Comparison of ENCODE assay signal across 1 cellular context in the genomic region with DNA sequence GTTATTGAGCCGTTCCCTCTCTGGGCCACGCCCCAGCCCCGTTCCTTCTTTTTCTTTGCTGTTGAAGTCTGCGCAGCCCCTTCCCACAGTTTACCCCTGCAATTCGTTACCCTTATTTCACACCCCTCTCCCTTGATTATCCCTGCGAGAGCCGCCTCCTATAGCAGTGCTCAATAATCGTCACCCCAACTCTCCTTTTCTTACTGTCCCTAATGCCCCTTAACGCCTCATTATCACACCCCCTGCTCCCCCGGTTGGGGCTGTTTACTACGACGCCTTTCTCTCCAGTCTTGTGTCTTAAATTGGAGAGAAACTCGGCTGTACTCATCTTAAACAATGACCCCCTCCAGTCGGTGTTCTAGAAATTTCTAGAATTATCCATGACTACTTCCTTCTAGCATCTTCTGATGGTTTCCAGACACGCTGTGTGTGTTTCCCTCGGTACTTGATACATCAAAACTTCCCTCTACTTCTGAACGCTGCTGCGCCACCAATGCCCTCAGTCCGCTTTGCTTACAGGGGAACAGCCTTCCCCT.
TF ChIP-seq lines count a peak whose summit lies in the region.

No MANE protein-coding gene starts in this region.

TF ChIP-seq in K562, 482 proteins besides CTCF, POLR2A, EP300 and RAD21 (continued from another document and continues in another):
- TF ChIP-seq ETV6 (IDR thresholded peaks at IDR 0.05; ENCODE audit: borderline replicate concordance in 1 of 2, low read depth in 2 of 2, low read length in 1 of 2): no peak
- TF ChIP-seq ETV6 (CRISPR knock-in tag; IDR thresholded peaks at IDR 0.05; ENCODE audit: borderline replicate concordance): no peak
- TF ChIP-seq RFX1 (IDR thresholded peaks at IDR 0.05): 0 out of 2 replicates have a peak, but pooled peaks have one; percentile 6
- TF ChIP-seq LARP7 (IDR thresholded peaks at IDR 0.05): no peak
- TF ChIP-seq PTBP1 (IDR thresholded peaks at IDR 0.05; ENCODE audit: low read depth, low read length): no peak
- TF ChIP-seq RAD51 (IDR thresholded peaks at IDR 0.05; ENCODE audit: borderline replicate concordance, low read depth): 0 out of 2 replicates have a peak, but pooled peaks have one; percentile 3
- TF ChIP-seq, protein P1, sequence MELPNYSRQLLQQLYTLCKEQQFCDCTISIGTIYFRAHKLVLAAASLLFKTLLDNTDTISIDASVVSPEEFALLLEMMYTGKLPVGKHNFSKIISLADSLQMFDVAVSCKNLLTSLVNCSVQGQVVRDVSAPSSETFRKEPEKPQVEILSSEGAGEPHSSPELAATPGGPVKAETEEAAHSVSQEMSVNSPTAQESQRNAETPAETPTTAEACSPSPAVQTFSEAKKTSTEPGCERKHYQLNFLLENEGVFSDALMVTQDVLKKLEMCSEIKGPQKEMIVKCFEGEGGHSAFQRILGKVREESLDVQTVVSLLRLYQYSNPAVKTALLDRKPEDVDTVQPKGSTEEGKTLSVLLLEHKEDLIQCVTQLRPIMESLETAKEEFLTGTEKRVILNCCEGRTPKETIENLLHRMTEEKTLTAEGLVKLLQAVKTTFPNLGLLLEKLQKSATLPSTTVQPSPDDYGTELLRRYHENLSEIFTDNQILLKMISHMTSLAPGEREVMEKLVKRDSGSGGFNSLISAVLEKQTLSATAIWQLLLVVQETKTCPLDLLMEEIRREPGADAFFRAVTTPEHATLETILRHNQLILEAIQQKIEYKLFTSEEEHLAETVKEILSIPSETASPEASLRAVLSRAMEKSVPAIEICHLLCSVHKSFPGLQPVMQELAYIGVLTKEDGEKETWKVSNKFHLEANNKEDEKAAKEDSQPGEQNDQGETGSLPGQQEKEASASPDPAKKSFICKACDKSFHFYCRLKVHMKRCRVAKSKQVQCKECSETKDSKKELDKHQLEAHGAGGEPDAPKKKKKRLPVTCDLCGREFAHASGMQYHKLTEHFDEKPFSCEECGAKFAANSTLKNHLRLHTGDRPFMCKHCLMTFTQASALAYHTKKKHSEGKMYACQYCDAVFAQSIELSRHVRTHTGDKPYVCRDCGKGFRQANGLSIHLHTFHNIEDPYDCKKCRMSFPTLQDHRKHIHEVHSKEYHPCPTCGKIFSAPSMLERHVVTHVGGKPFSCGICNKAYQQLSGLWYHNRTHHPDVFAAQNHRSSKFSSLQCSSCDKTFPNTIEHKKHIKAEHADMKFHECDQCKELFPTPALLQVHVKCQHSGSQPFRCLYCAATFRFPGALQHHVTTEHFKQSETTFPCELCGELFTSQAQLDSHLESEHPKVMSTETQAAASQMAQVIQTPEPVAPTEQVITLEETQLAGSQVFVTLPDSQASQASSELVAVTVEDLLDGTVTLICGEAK (IDR thresholded peaks at IDR 0.05): peak; percentile 48; the same call in 1 of the 2 replicates
- TF ChIP-seq, protein P1 (CRISPR knock-in tag; IDR thresholded peaks at IDR 0.05): no peak
- TF ChIP-seq KAT7 (CRISPR knock-in tag; IDR thresholded peaks at IDR 0.05; ENCODE audit: borderline replicate concordance): peak; percentile 18; the same call in 1 of the 2 replicates
- peak; percentile 28 for TF ChIP-seq POLR2B (IDR thresholded peaks at IDR 0.05; ENCODE audit: low read depth, partially characterized antibody)
- 0 out of 4 replicates have a peak, but pooled peaks of 1 of the 2 experiments have one; percentile 4 for TF ChIP-seq SIN3A (IDR thresholded peaks at IDR 0.05; ENCODE audit: borderline replicate concordance in 2 of 2, control insufficient read depth in 1 of 2, low read depth in 2 of 2, low read length in 2 of 2)
- 0 out of 2 replicates have a peak, but pooled peaks have one; percentile 48 for TF ChIP-seq HLTF (IDR thresholded peaks at IDR 0.05)
- no peak for TF ChIP-seq FOXM1 (IDR thresholded peaks at IDR 0.05; ENCODE audit: low read depth)
- no peak for TF ChIP-seq FOXM1 (CRISPR knock-in tag; IDR thresholded peaks at IDR 0.05; ENCODE audit: low read depth)
- TF ChIP-seq HSF4 (CRISPR knock-in tag; IDR thresholded peaks at IDR 0.05; ENCODE audit: borderline replicate concordance): no peak
- TF ChIP-seq NRF1 (conservative IDR thresholded peaks at IDR 0.05 in 1 of 2, IDR thresholded peaks at IDR 0.05 in 1 of 2): peak; percentile 32 to 46; a peak in 2 of 4 replicates
- TF ChIP-seq FOXK2 (conservative IDR thresholded peaks at IDR 0.05 in 1 of 2, IDR thresholded peaks at IDR 0.05 in 1 of 2; ENCODE audit: low read depth in 2 of 2): 0 out of 4 replicates have a peak, but pooled peaks have one; percentile 11 to 19
- no peak for TF ChIP-seq ZNF699 (CRISPR knock-in tag; IDR thresholded peaks at IDR 0.05; ENCODE audit: insufficient replicate concordance)
- no peak for TF ChIP-seq YY1 (IDR thresholded peaks at IDR 0.05; ENCODE audit: borderline replicate concordance in 1 of 3, control insufficient read depth in 1 of 3, extremely low read depth in 1 of 3, insufficient read depth in 3 of 3, insufficient read length in 1 of 3, insufficient replicate concordance in 2 of 3, low read depth in 1 of 3, low read length in 2 of 3)
- peak in 1 of 2 experiments; percentile 7; a peak in 1 of 4 replicates for TF ChIP-seq HDAC1 (IDR thresholded peaks at IDR 0.05)
- TF ChIP-seq GATAD2A (IDR thresholded peaks at IDR 0.05): peak; percentile 47; the same call in 1 of the 2 replicates
- TF ChIP-seq, protein P2, sequence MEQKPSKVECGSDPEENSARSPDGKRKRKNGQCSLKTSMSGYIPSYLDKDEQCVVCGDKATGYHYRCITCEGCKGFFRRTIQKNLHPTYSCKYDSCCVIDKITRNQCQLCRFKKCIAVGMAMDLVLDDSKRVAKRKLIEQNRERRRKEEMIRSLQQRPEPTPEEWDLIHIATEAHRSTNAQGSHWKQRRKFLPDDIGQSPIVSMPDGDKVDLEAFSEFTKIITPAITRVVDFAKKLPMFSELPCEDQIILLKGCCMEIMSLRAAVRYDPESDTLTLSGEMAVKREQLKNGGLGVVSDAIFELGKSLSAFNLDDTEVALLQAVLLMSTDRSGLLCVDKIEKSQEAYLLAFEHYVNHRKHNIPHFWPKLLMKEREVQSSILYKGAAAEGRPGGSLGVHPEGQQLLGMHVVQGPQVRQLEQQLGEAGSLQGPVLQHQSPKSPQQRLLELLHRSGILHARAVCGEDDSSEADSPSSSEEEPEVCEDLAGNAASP (IDR thresholded peaks at IDR 0.05): no peak
- TF ChIP-seq SMARCA5 (IDR thresholded peaks at IDR 0.05): no peak
- no peak for TF ChIP-seq ZNF23 (CRISPR knock-in tag; IDR thresholded peaks at IDR 0.05)
- no peak for TF ChIP-seq POLR3G (IDR thresholded peaks at IDR 0.05; ENCODE audit: extremely low read depth, insufficient read length, insufficient replicate concordance)
- peak; percentile 25; the same call in 1 of the 2 replicates for TF ChIP-seq MTA2 (IDR thresholded peaks at IDR 0.05; ENCODE audit: low read depth)
- TF ChIP-seq, protein P3, sequence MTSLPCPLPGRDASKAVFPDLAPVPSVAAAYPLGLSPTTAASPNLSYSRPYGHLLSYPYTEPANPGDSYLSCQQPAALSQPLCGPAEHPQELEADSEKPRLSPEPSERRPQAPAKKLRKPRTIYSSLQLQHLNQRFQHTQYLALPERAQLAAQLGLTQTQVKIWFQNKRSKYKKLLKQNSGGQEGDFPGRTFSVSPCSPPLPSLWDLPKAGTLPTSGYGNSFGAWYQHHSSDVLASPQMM (CRISPR knock-in tag; IDR thresholded peaks at IDR 0.05): no peak
- peak; percentile 26 for TF ChIP-seq SAP30 (IDR thresholded peaks at IDR 0.05; ENCODE audit: borderline replicate concordance, insufficient read depth, low read depth, low read length, poor library complexity, severe bottlenecking)
- TF ChIP-seq SRSF3 (IDR thresholded peaks at IDR 0.05; ENCODE audit: insufficient read depth, low read length): no peak
- TF ChIP-seq ARNT (IDR thresholded peaks at IDR 0.05): peak in 1 of 2 experiments; percentile 98; a peak in 2 of 4 replicates
- TF ChIP-seq, protein P4, sequence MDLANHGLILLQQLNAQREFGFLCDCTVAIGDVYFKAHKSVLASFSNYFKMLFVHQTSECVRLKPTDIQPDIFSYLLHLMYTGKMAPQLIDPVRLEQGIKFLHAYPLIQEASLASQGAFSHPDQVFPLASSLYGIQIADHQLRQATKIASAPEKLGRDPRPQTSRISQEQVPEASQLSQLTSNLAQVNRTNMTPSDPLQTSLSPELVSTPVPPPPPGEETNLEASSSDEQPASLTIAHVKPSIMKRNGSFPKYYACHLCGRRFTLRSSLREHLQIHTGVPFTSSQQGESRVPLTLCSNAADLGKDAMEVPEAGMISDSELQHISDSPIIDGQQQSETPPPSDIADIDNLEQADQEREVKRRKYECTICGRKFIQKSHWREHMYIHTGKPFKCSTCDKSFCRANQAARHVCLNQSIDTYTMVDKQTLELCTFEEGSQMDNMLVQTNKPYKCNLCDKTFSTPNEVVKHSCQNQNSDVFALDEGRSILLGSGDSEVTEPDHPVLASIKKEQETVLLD (IDR thresholded peaks at IDR 0.05): peak; percentile 39; the same call in 1 of the 2 replicates
- no peak for TF ChIP-seq TEAD2 (tag; IDR thresholded peaks at IDR 0.05)
- TF ChIP-seq, protein P5, sequence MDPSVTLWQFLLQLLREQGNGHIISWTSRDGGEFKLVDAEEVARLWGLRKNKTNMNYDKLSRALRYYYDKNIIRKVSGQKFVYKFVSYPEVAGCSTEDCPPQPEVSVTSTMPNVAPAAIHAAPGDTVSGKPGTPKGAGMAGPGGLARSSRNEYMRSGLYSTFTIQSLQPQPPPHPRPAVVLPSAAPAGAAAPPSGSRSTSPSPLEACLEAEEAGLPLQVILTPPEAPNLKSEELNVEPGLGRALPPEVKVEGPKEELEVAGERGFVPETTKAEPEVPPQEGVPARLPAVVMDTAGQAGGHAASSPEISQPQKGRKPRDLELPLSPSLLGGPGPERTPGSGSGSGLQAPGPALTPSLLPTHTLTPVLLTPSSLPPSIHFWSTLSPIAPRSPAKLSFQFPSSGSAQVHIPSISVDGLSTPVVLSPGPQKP (CRISPR knock-in tag; IDR thresholded peaks at IDR 0.05): no peak
- 0 out of 2 replicates have a peak, but pooled peaks have one; percentile 38 for TF ChIP-seq NBN (IDR thresholded peaks at IDR 0.05; ENCODE audit: low read depth)
- no peak for TF ChIP-seq TCFL5 (CRISPR knock-in tag; conservative IDR thresholded peaks at IDR 0.05)
- TF ChIP-seq JUND (IDR thresholded peaks at IDR 0.05; ENCODE audit: borderline replicate concordance, low read depth, low read length): no peak
- 0 out of 3 replicates have a peak, but pooled peaks have one; percentile 10 for TF ChIP-seq JUND (tag; IDR thresholded peaks at IDR 0.05; ENCODE audit: borderline replicate concordance, low read depth, low read length)
- TF ChIP-seq SP1 (CRISPR knock-in tag; IDR thresholded peaks at IDR 0.05): 0 out of 2 replicates have a peak, but pooled peaks have one; percentile 6
- TF ChIP-seq, protein P6, sequence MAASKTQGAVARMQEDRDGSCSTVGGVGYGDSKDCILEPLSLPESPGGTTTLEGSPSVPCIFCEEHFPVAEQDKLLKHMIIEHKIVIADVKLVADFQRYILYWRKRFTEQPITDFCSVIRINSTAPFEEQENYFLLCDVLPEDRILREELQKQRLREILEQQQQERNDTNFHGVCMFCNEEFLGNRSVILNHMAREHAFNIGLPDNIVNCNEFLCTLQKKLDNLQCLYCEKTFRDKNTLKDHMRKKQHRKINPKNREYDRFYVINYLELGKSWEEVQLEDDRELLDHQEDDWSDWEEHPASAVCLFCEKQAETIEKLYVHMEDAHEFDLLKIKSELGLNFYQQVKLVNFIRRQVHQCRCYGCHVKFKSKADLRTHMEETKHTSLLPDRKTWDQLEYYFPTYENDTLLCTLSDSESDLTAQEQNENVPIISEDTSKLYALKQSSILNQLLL (CRISPR knock-in tag; IDR thresholded peaks at IDR 0.05; ENCODE audit: borderline replicate concordance): no peak
- TF ChIP-seq ZC3H8 (IDR thresholded peaks at IDR 0.05): no peak
- TF ChIP-seq, protein P7, sequence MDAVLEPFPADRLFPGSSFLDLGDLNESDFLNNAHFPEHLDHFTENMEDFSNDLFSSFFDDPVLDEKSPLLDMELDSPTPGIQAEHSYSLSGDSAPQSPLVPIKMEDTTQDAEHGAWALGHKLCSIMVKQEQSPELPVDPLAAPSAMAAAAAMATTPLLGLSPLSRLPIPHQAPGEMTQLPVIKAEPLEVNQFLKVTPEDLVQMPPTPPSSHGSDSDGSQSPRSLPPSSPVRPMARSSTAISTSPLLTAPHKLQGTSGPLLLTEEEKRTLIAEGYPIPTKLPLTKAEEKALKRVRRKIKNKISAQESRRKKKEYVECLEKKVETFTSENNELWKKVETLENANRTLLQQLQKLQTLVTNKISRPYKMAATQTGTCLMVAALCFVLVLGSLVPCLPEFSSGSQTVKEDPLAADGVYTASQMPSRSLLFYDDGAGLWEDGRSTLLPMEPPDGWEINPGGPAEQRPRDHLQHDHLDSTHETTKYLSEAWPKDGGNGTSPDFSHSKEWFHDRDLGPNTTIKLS (IDR thresholded peaks at IDR 0.05; ENCODE audit: borderline replicate concordance, low read depth): 0 out of 2 replicates have a peak, but pooled peaks have one; percentile 10
- peak; percentile 47; the same call in 1 of the 2 replicates for TF ChIP-seq NCOA1 (IDR thresholded peaks at IDR 0.05; ENCODE audit: low read depth)
- TF ChIP-seq ARID1B (IDR thresholded peaks at IDR 0.05): peak; percentile 24; the same call in 1 of the 2 replicates
- TF ChIP-seq TFAM (CRISPR knock-in tag; conservative IDR thresholded peaks at IDR 0.05): no peak
- TF ChIP-seq TAL1 (IDR thresholded peaks at IDR 0.05): peak; percentile 4; the same call in 1 of the 2 replicates
- peak; percentile 29; the same call in 1 of the 2 replicates for TF ChIP-seq DPF2 (IDR thresholded peaks at IDR 0.05)
- TF ChIP-seq ZBTB17 (CRISPR knock-in tag; IDR thresholded peaks at IDR 0.05): no peak
- TF ChIP-seq ZNF589 (CRISPR knock-in tag; IDR thresholded peaks at IDR 0.05; ENCODE audit: low read depth): no peak
- TF ChIP-seq MAZ (CRISPR knock-in tag; conservative IDR thresholded peaks at IDR 0.05 in 1 of 2, IDR thresholded peaks at IDR 0.05 in 1 of 2): 0 out of 4 replicates have a peak, but pooled peaks of 1 of the 2 experiments have one; percentile 8
